ENCODE assay signal across 11 cellular contexts in the genomic region with DNA sequence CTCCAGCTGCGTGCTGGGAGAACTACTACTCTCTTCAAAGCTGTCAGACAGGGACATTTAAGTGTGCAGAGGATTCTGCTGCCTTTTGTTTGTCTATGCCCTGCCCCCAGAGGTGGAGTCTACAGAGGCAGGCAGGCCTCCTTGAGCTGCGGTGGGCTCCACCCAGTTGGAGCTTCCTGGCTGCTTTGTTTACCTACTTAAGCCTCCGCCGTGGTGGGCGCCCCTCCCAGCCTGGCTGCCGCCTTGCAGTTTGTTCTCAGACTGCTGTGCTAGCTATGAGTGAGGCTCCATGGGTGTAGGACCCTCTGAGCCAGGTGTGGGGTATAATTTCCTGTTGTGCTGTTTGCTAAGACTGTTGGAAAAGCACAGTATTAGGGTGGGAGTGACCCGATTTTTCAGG. TPM values are rescaled to one million over a fixed set of nuclear protein-coding genes. Genes with fewer than 3 reads are reported as not detected.
A peak's percentile ranks its signal among the peaks of the same experiment; 100 is the strongest.
DNase-seq lines count a peak whose midpoint lies in the region; TF ChIP-seq lines count a peak whose summit lies in the region.
"Not testable (repeated sequence)": the region's sequence is repeated elsewhere in the genome, so short reads cannot be mapped to it uniquely, and the experiment has no call there.
"Had no signal": no experiment of that assay in that cellular context is flagged by ENCODE, and none has a peak within 500 bp of the region (broad histone marks: within the 10 kb centered on the region; RNA-seq: fewer than 3 reads in every experiment).

No MANE protein-coding gene starts in this region.

- POLR2A ChIA-PET in PC-9 (lab: Charles Lee; ENCODE audit: unreplicated experiment); activated CD4-positive, alpha-beta memory T cell treated with anti-CD3 and anti-CD28 coated beads for 36 hours (lab: Charles Lee): not testable (repeated sequence)

- not testable (repeated sequence) for H3K9ac ChIP-seq in endodermal cell (ENCODE audit: extremely low read depth, low read length, poor library complexity, severe bottlenecking); neural progenitor cell

- DNase-seq in ELF-1 (ENCODE audit: low read depth, low spot score) (peak; percentile 57), PC-9 (peak in 1 of 2 experiments; percentile 23), activated gamma-delta T cell (lab: John Stamatoyannopoulos, UW) (peak; percentile 20), endodermal cell (peak; percentile 79), neural progenitor cell (ENCODE audit: low spot score) (peak; percentile 24)
- DNase-seq in activated CD4-positive, alpha-beta memory T cell treated with anti-CD3 and anti-CD28 coated beads for 36 hours = peak; percentile 21

- CTCF ChIA-PET in PC-9 (lab: Charles Lee); activated CD4-positive, alpha-beta memory T cell treated with anti-CD3 and anti-CD28 coated beads for 36 hours (lab: Charles Lee): not testable (repeated sequence)

- not testable (repeated sequence) for H3K4me1 ChIP-seq in PC-9 (replicated peaks; ENCODE audit: insufficient read depth); endodermal cell (ENCODE audit: control insufficient read depth, insufficient read depth, low read length); neural progenitor cell

- 51 to 55% methylated on average over 7 of the region's 7 CpGs for WGBS in endodermal cell (ENCODE audit: insufficient coverage in 1 of 2, insufficient read length in 1 of 2), 2 experiments

- intact Hi-C loops in PC-9 (cut with micrococcal nuclease; ENCODE audit: unreplicated experiment); activated CD4-positive, alpha-beta memory T cell treated with anti-CD3 and anti-CD28 coated beads for 36 hours (cut with micrococcal nuclease): not testable (repeated sequence)

- not testable (repeated sequence) for BruUV-seq in PC-9 (replicated peaks; lab: Mats Ljungman, UMichigan)

- H3K9me3 Mint-ChIP-seq in IgD-negative memory B cell = peaks cover 6 to 11% (median 7%) of the 10 kb centered on the region in 3 donors
- H3K9me3 Mint-ChIP-seq in activated CD4-positive, alpha-beta memory T cell treated with anti-CD3 and anti-CD28 coated beads for 36 hours = peaks cover 40% of the 10 kb centered on the region
- peaks cover 28% of the 10 kb centered on the region for H3K9me3 Mint-ChIP-seq in endodermal cell
- H3K9me3 Mint-ChIP-seq in neural progenitor cell = peaks cover 36% of the 10 kb centered on the region

- 0 out of 2 replicates have a peak overlapping the region, but pooled peaks have one; percentile 27 for H2AFZ ChIP-seq in PC-9
- H2AFZ ChIP-seq in neural progenitor cell (replicated peaks) = not testable (repeated sequence)

- not testable (repeated sequence) for H3K79me2 ChIP-seq in PC-9 (ENCODE audit: low read depth); neural progenitor cell (ENCODE audit: low read depth)

- not testable (repeated sequence) for H3K27ac Mint-ChIP-seq in IgD-negative memory B cell; activated CD4-positive, alpha-beta memory T cell treated with anti-CD3 and anti-CD28 coated beads for 36 hours; neural progenitor cell
- H3K27ac Mint-ChIP-seq in endodermal cell = peak overlapping the region; percentile 80

- TF ChIP-seq CTCF in 22Rv1 (IDR thresholded peaks at IDR 0.05) = peak; percentile 22
- not testable (repeated sequence) for TF ChIP-seq CTCF in PC-9 (conservative IDR thresholded peaks at IDR 0.05); neural progenitor cell (IDR thresholded peaks at IDR 0.05)
- peak; percentile 29 for TF ChIP-seq CTCF in endodermal cell (conservative IDR thresholded peaks at IDR 0.05)

- H3K36me3 ChIP-seq in PC-9 (ENCODE audit: low read depth); endodermal cell (ENCODE audit: control insufficient read depth, insufficient read depth, low read length); neural progenitor cell: not testable (repeated sequence)

- not testable (repeated sequence) for H3K27me3 Mint-ChIP-seq in IgD-negative memory B cell; activated CD4-positive, alpha-beta memory T cell treated with anti-CD3 and anti-CD28 coated beads for 36 hours; endodermal cell (ENCODE audit: insufficient read depth); neural progenitor cell (ENCODE audit: insufficient read depth, low read depth)

- H3K4me1 Mint-ChIP-seq in IgD-negative memory B cell, endodermal cell, neural progenitor cell: not testable (repeated sequence)
- H3K4me1 Mint-ChIP-seq in activated CD4-positive, alpha-beta memory T cell treated with anti-CD3 and anti-CD28 coated beads for 36 hours (ENCODE audit: low read depth) = peaks cover 39% of the 10 kb centered on the region

- not testable (repeated sequence) for H3K4me3 ChIP-seq in PC-9; endodermal cell (ENCODE audit: low read length); neural progenitor cell

- not testable (repeated sequence) for H3K9me2 ChIP-seq in PC-9 (ENCODE audit: insufficient read depth)

- H4K20me1 ChIP-seq in PC-9 (ENCODE audit: insufficient read depth); neural progenitor cell (ENCODE audit: low read depth): not testable (repeated sequence)

- H3K36me3 Mint-ChIP-seq in IgD-negative memory B cell; endodermal cell (ENCODE audit: low read depth); neural progenitor cell: not testable (repeated sequence)
- peaks cover 28% of the 10 kb centered on the region for H3K36me3 Mint-ChIP-seq in activated CD4-positive, alpha-beta memory T cell treated with anti-CD3 and anti-CD28 coated beads for 36 hours

- not testable (repeated sequence) for H3K27ac ChIP-seq in 22Rv1; PC-9; endodermal cell (ENCODE audit: low read depth, low read length); neural progenitor cell

- H3K4me3 Mint-ChIP-seq in IgD-negative memory B cell = peak overlapping the region in 3 of 4 donors; percentile 26 to 76 (median 70)
- H3K4me3 Mint-ChIP-seq in activated CD4-positive, alpha-beta memory T cell treated with anti-CD3 and anti-CD28 coated beads for 36 hours; endodermal cell; neural progenitor cell: not testable (repeated sequence)

- not testable (repeated sequence) for H3K9me3 ChIP-seq in PC-9 (ENCODE audit: insufficient read depth, low read depth); endodermal cell (ENCODE audit: control insufficient read depth, low read length); neural progenitor cell (ENCODE audit: low read depth)

- not testable (repeated sequence) for H3F3A ChIP-seq in PC-9 (ENCODE audit: insufficient read depth, low read depth); neural progenitor cell (ENCODE audit: low read depth)

- not testable (repeated sequence) for H3K27me3 ChIP-seq in PC-9 (ENCODE audit: insufficient read depth, low read depth); endodermal cell (ENCODE audit: control insufficient read depth, insufficient read depth, low read length, poor library complexity, severe bottlenecking); neural progenitor cell

- H3K4me2 ChIP-seq in PC-9 = peak overlapping the region; percentile 51; the same call in 1 of the 2 replicates
- not testable (repeated sequence) for H3K4me2 ChIP-seq in neural progenitor cell

RNA-seq across cellular contexts. Expression of gene ABCD2, which starts 49.9 kb away (rescaled TPM):
- polyA plus RNA-seq in IgD-negative memory B cell = 1.5 TPM
- total RNA-seq in PC-9 (2021) = not detected in 2 replicates
- 1 to 10 TPM; 4.8 to 5.0 TPM for total RNA-seq in activated CD4-positive, alpha-beta memory T cell treated with anti-CD3 and anti-CD28 coated beads for 36 hours
- not detected for total RNA-seq in endodermal cell
- 0.32 TPM for polyA plus RNA-seq in endodermal cell (2013, experiment 1 of 2)
- 0.33 TPM for polyA plus RNA-seq in endodermal cell (2013, experiment 2 of 2)
- 0.04 TPM in 1 of 2 replicates, not detected in the other for total RNA-seq in neural progenitor cell (ENCODE audit: low replicate concordance)
- total RNA-seq: epithelial cell of proximal tubule, lung microvascular endothelial cell had no signal
- polyA plus RNA-seq: CD14-positive monocyte had no signal
